8 cellular contexts compared by ENCODE assay signal in the genomic region with DNA sequence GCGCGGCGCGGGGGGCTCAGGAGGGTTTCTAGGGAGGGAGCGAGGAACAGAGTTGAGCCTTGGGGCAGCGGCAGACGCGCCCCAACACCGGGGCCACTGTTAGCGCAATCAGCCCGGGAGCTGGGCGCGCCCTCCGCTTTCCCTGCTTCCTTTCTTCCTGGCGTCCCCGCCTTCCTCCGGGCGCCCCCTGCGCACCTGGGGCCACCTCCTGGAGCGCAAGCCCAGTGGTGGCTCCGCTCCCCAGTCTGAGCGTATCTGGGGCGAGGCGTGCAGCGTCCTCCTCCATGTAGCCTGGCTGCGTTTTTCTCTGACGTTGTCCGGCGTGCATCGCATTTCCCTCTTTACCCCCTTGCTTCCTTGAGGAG. TPM values are rescaled to one million over a fixed set of nuclear protein-coding genes. Genes with fewer than 3 reads are reported as not detected.
DNase-seq lines count a peak whose midpoint lies in the region; ATAC-seq, FAIRE-seq and TF ChIP-seq lines count a peak whose summit lies in the region.

No MANE protein-coding gene starts in this region.

- H3K27ac Mint-ChIP-seq in activated naive CD4-positive, alpha-beta T cell treated with anti-CD3 and anti-CD28 coated beads, Interleukin-2, amount 50 U/mL, for 72 hours, result no peak overlapping the region

- H3K4me3 ChIP-seq in BE2C (ENCODE audit: low read depth, low read length) (peak overlapping the region; percentile 37), right lobe of liver (peak overlapping the region in 2 of 3 donors; percentile 5 to 13)

- no peak for FAIRE-seq in frontal cortex (lab: Jason Lieb, UNC)

- no peak overlapping the region for H3K27ac ChIP-seq in right lobe of liver

- no peaks in the 10 kb centered on the region for H3K36me3 Mint-ChIP-seq in activated naive CD4-positive, alpha-beta T cell treated with anti-CD3 and anti-CD28 coated beads, Interleukin-2, amount 50 U/mL, for 72 hours

- ATAC-seq in HG03342 (IDR thresholded peaks at IDR 0.05; ENCODE audit: unreplicated experiment), result peak; percentile 40
- peak; percentile 33 to 59 for ATAC-seq in activated naive CD4-positive, alpha-beta T cell treated with anti-CD3 and anti-CD28 coated beads, Interleukin-2, amount 50 U/mL, for 72 hours
- no peak for ATAC-seq in right lobe of liver
- no peak for ATAC-seq in GM21723 (IDR thresholded peaks at IDR 0.05; ENCODE audit: unreplicated experiment)
- no peak for ATAC-seq in GM21360 (IDR thresholded peaks at IDR 0.05; ENCODE audit: unreplicated experiment)

- H3K27me3 ChIP-seq in BE2C (peaks cover 5% of the 10 kb centered on the region; the same call in 1 of the 2 replicates), right lobe of liver (no peaks in the 10 kb centered on the region)

- TF ChIP-seq POLR2A in right lobe of liver (IDR thresholded peaks at IDR 0.05), result no peak

- intact Hi-C loops in right lobe of liver (cut with DNase I), result no loop called here

- H3K9me3 ChIP-seq in BE2C (no peaks in the 10 kb centered on the region), right lobe of liver (no peaks in the 10 kb centered on the region)

- H3K36me3 ChIP-seq in BE2C, result no peaks in the 10 kb centered on the region
- peaks cover 0 to 33% (median 11%) of the 10 kb centered on the region in 4 donors for H3K36me3 ChIP-seq in right lobe of liver

- TF ChIP-seq CTCF in BE2C (IDR thresholded peaks at IDR 0.05; ENCODE audit: low read depth, low read length) (no peak), right lobe of liver (IDR thresholded peaks at IDR 0.05) (no peak)

- H3K4me1 ChIP-seq in BE2C (no peaks in the 10 kb centered on the region), right lobe of liver (peaks cover 0 to 8% (median 0%) of the 10 kb centered on the region in 4 donors)

- DNase-seq in BE2C (no peak), right lobe of liver (no peak), frontal cortex (ENCODE audit: low spot score in 2 of 2) (no peak)
- DNase-seq in activated naive CD4-positive, alpha-beta T cell treated with anti-CD3 and anti-CD28 coated beads, Interleukin-2, amount 50 U/mL, for 72 hours (ENCODE audit: low spot score in 2 of 2), result no peak
- DNase-seq in stimulated activated naive CD4-positive, alpha-beta T cell treated with Interleukin-2 at 50 U/mL for 16 hours (lab: John Stamatoyannopoulos, UW), result no peak

- no peaks in the 10 kb centered on the region for H3K9me3 Mint-ChIP-seq in activated naive CD4-positive, alpha-beta T cell treated with anti-CD3 and anti-CD28 coated beads, Interleukin-2, amount 50 U/mL, for 72 hours

- 36% methylated on average over 12 of the region's 30 CpGs for WGBS in right lobe of liver (ENCODE audit: insufficient coverage, low coverage, low lambda C conversion rate, missing lambda C conversion rate)

RNA-seq across cellular contexts. Expression of gene PROC, which starts 5.2 kb away (rescaled TPM):
- not detected for polyA plus RNA-seq in BE2C (2012; ENCODE audit: insufficient read depth, insufficient read length, low read depth)
- total RNA-seq in activated naive CD4-positive, alpha-beta T cell treated with anti-CD3 and anti-CD28 coated beads, Interleukin-2, amount 50 U/mL, for 72 hours, result not detected
- total RNA-seq in right lobe of liver (100 to 1,000 TPM; 224 to 447 (median 319) TPM), frontal cortex (not detected)

RNA-seq across cellular contexts. Expression of gene MAP3K2, which starts 35.7 kb away (rescaled TPM):
- 4.9 TPM for polyA plus RNA-seq in BE2C (2012; ENCODE audit: insufficient read depth, insufficient read length, low read depth)
- 10 to 100 TPM; 39.5 to 45.7 TPM for total RNA-seq in activated naive CD4-positive, alpha-beta T cell treated with anti-CD3 and anti-CD28 coated beads, Interleukin-2, amount 50 U/mL, for 72 hours
- total RNA-seq in right lobe of liver, result 10 to 100 TPM; 28.6 to 45.1 (median 39.8) TPM
- 37.9 TPM for total RNA-seq in frontal cortex

Comparison
In these comparisons a context has a peak if more than half of its experiments do, and no peak if none do; other contexts are left out.
1. ATAC-seq: peak in HG03342 (single experiment) and activated naive CD4-positive, alpha-beta T cell treated with anti-CD3 and anti-CD28 coated beads, Interleukin-2, amount 50 U/mL, for 72 hours (2 of 2); none in right lobe of liver (0 of 4), GM21723 (single experiment) and GM21360 (single experiment).
2. RNA of gene PROC, which starts 5.2 kb away (total RNA-seq): 224 to 447 TPM in right lobe of liver; not detected in activated naive CD4-positive, alpha-beta T cell treated with anti-CD3 and anti-CD28 coated beads, Interleukin-2, amount 50 U/mL, for 72 hours and not detected in frontal cortex (single experiment); every median in the first group is over 100 times any median in the second.